ENCODE assay signal across 13 cellular contexts in the genomic region with DNA sequence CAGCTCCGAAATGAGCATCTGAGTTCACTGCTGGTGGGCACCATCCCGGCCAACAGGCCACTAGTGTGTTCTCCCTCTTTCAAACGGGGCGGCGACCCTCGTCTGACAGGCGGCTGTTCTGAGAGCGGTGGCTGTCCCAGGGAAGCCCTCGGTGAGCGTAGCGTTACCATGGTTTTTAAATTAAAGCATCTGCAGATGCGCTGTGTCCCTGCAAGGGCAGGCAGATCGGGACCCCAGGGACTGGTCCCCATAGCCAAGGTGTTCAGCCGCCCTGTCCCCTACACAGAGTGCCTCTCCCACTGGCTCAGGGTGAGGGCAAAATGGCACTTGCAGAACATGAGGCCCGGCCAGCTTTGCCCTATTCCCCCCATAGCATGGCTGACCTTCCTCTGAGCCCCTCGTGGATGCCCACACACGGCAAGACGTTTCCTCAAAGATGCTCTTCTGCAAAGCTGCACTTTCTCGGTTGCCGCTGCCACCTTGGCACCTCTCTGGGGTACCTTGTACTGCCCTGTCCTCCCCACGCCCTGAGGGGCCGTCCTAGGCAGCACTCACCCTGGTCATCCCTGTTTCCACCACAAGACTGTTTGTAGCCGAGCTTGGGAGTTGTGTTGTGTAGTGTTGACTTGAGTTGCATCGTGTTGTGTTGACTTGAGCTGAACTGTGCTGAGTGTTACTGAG.
"Had no signal": no experiment of that assay in that cellular context is flagged by ENCODE, and none has a peak within 500 bp of the region (broad histone marks: within the 10 kb centered on the region; RNA-seq: fewer than 3 reads in every experiment).

No MANE protein-coding gene starts in this region.

- H3K36me3 ChIP-seq: pancreas, thyroid gland had no signal

- H3K4me1 ChIP-seq: pancreas had no signal

- DNase-seq: activated CD4-positive, alpha-beta T cell treated with anti-CD3 and anti-CD28 coated beads for 1 hour; activated CD4-positive, alpha-beta T cell treated with anti-CD3 and anti-CD28 coated beads, Interleukin-2, amount 50 U/mL, for 48 hours; activated T-cell treated with anti-CD3 and anti-CD28 coated beads, Interleukin-2, amount 50 U/mL, for 48 hours; central memory CD4-positive, alpha-beta T cell; effector memory CD4-positive, alpha-beta T cell; hippocampal formation; nephron progenitor cell; T-helper 9 cell had no signal

- H3K4me3 ChIP-seq: pancreas, smooth muscle cell, thyroid gland had no signal

- H3K27me3 ChIP-seq: pancreas, thyroid gland had no signal

- H3K4me2 ChIP-seq: smooth muscle cell had no signal

- ATAC-seq: stimulated activated effector memory CD8-positive, alpha-beta T cell treated with anti-CD3 and anti-CD28 coated beads, Interleukin-12 subunit alpha, Interleukin-12 subunit beta, amount 100 ng/mL, for 72 hours had no signal

- H3K9me3 ChIP-seq: pancreas, thyroid gland had no signal

- FAIRE-seq: pancreas had no signal

- H3K27ac ChIP-seq: epithelial cell of prostate, pancreas had no signal
